In the genomic region with DNA sequence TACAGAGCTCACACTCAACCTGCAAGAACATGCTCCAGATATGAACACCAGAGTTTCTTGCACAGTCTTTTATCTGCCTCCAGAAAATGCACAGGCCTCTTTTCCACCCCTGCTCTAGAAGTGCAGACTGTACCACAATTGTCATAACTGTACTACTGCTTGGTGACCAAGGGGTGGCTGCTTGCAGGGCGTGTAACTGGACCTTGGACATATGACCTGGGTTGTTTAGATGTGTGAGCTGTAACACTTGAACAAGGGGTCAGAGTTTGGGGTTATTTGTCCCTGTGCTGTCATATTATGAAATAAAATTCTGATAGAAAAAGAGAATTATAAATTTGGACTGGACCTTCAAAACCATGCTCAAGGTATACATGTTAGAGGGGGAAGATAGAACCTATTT, we compare ENCODE assay signal across 22 cellular contexts.
DNase-seq lines count a peak whose midpoint lies in the region; ATAC-seq, FAIRE-seq and TF ChIP-seq lines count a peak whose summit lies in the region.
"Had no signal": no experiment of that assay in that cellular context is flagged by ENCODE, and none has a peak within 500 bp of the region (broad histone marks: within the 10 kb centered on the region; RNA-seq: fewer than 3 reads in every experiment).

No MANE protein-coding gene starts in this region.

- H3K9me2 ChIP-seq in hepatocyte (replicated peaks; ENCODE audit: insufficient read depth): no peaks in the 10 kb centered on the region

- BruUV-seq in HepG2 (replicated peaks; lab: Mats Ljungman, UMichigan): no TSS peak

- TF ChIP-seq POLR2A in HepG2 (IDR thresholded peaks at IDR 0.05; ENCODE audit: insufficient read depth in 1 of 2, low read depth in 2 of 2, low read length in 2 of 2): no peak

- no peaks in the 10 kb centered on the region for H3K27me3 ChIP-seq in hepatocyte
- no peaks in the 10 kb centered on the region for H3K27me3 ChIP-seq in HepG2 (ENCODE audit: control insufficient read depth in 1 of 2, insufficient read depth in 2 of 2, low read length in 2 of 2)
- no peaks in the 10 kb centered on the region for H3K27me3 ChIP-seq in small intestine (ENCODE audit: control insufficient read depth in 2 of 2, insufficient read depth in 2 of 2, low read length in 2 of 2)
- H3K27me3 ChIP-seq: BE2C; BLaER1 treated with 17β-estradiol and CSF1 and Interleukin-3, amounts not matched to agents 10 nM and 100 nM had no signal

- H3K79me2 ChIP-seq in hepatocyte (no peaks in the 10 kb centered on the region), HepG2 (ENCODE audit: insufficient read depth, low read length) (no peaks in the 10 kb centered on the region)

- in situ Hi-C loops in HepG2 (cut with HindIII; ENCODE audit: extremely low pct_ligation_motif_present, low pct_unique_long_range_greater_than_20kb): no loop called here

- POLR2A ChIA-PET in HepG2 (lab: Yijun Ruan, JAX): no interaction called here

- H2AFZ ChIP-seq in hepatocyte (no peak overlapping the region), HepG2 (ENCODE audit: low read length) (no peak overlapping the region)
- H2AFZ ChIP-seq: GM23248 had no signal

- H3K9me3 Mint-ChIP-seq in HFFc6: peaks cover 32% of the 10 kb centered on the region
- H3K9me3 Mint-ChIP-seq: CD8-positive, alpha-beta T cell had no signal

- no peak overlapping the region for H3K27ac Mint-ChIP-seq in HFFc6
- H3K27ac Mint-ChIP-seq: CD8-positive, alpha-beta T cell had no signal

- DNase-seq in hepatocyte (ENCODE audit: low spot score): peak; percentile 9
- DNase-seq in HepG2 (ENCODE audit: low spot score): no peak
- peak; percentile 23 for DNase-seq in small intestine
- DNase-seq in HFFc6: no peak
- no peak for DNase-seq in activated T-cell treated with anti-CD3 and anti-CD28 coated beads, Interleukin-2, amount 50 U/mL, for 1 hour
- DNase-seq: 8988T; ACHN; AML-193; BE2C; CD8-positive, alpha-beta T cell; DMS153; DND-41; GM23248; H7; HCEC 1CT had no signal

- H3K36me3 Mint-ChIP-seq in HFFc6 (ENCODE audit: low read depth): no peaks in the 10 kb centered on the region; the same call in 1 of the 2 replicates
- H3K36me3 Mint-ChIP-seq: CD8-positive, alpha-beta T cell had no signal

- no peaks in the 10 kb centered on the region for H3K36me3 ChIP-seq in hepatocyte (replicated peaks; ENCODE audit: insufficient read depth, low read depth)
- H3K36me3 ChIP-seq in HepG2 (replicated peaks in 1 of 2; ENCODE audit: control insufficient read depth in 1 of 2, insufficient read depth in 2 of 2, low read length in 2 of 2): no peaks in the 10 kb centered on the region
- no peaks in the 10 kb centered on the region for H3K36me3 ChIP-seq in small intestine (ENCODE audit: control insufficient read depth in 2 of 2, insufficient read depth in 2 of 2, low read length in 2 of 2)
- H3K36me3 ChIP-seq: BE2C; BLaER1 treated with 17β-estradiol and CSF1 and Interleukin-3, amounts not matched to agents 10 nM and 100 nM had no signal

- no peaks in the 10 kb centered on the region for H4K20me1 ChIP-seq in hepatocyte (ENCODE audit: insufficient read depth, poor library complexity, severe bottlenecking)
- H4K20me1 ChIP-seq in HepG2 (ENCODE audit: insufficient read depth, low read length): no peaks in the 10 kb centered on the region
- H4K20me1 ChIP-seq: BLaER1 treated with 17β-estradiol and CSF1 and Interleukin-3, amounts not matched to agents 10 nM and 100 nM had no signal

- no peak overlapping the region for H3K4me2 ChIP-seq in hepatocyte
- no peak overlapping the region for H3K4me2 ChIP-seq in HepG2 (ENCODE audit: low read depth, low read length)
- H3K4me2 ChIP-seq: A549; BLaER1 treated with 17β-estradiol and CSF1 and Interleukin-3, amounts not matched to agents 10 nM and 100 nM had no signal

- H3K4me1 Mint-ChIP-seq in HFFc6 (ENCODE audit: low read depth): no peaks in the 10 kb centered on the region

- H3K27me3 Mint-ChIP-seq in HFFc6 (ENCODE audit: insufficient read depth): no peaks in the 10 kb centered on the region

- H3K4me3 ChIP-seq in hepatocyte (no peak overlapping the region), HepG2 (replicated peaks in 1 of 3; ENCODE audit: insufficient read depth in 1 of 3, low read depth in 2 of 3, low read length in 3 of 3) (no peak overlapping the region), small intestine (ENCODE audit: low read depth in 1 of 2, low read length in 2 of 2) (no peak overlapping the region)
- H3K4me3 ChIP-seq: A549; BLaER1 treated with 17β-estradiol and CSF1 and Interleukin-3, amounts not matched to agents 10 nM and 100 nM; GM23248 had no signal

- H3K27ac ChIP-seq in hepatocyte: no peak overlapping the region
- H3K27ac ChIP-seq in HepG2 (ENCODE audit: extremely low read length, insufficient read depth, low read length): no peak overlapping the region
- no peak overlapping the region for H3K27ac ChIP-seq in small intestine (ENCODE audit: low read depth in 1 of 2, low read length in 1 of 2)
- H3K27ac ChIP-seq: A549; BLaER1 treated with 17β-estradiol and CSF1 and Interleukin-3, amounts not matched to agents 10 nM and 100 nM; GM23248 had no signal

- peak; percentile 66 for ATAC-seq in HepG2
- no peak for ATAC-seq in HG03354 (IDR thresholded peaks at IDR 0.05; ENCODE audit: poor library complexity, severe bottlenecking, unreplicated experiment)
- ATAC-seq: A549; CD8-positive, alpha-beta T cell had no signal

- intact Hi-C loops in HepG2 (cut with micrococcal nuclease; ENCODE audit: unreplicated experiment): no loop called here

- WGBS in hepatocyte (ENCODE audit: low lambda C conversion rate, missing lambda C conversion rate): 73% methylated on average over 1 of the region's 1 CpG
- 0% methylated on average over 1 of the region's 1 CpG for WGBS in HepG2 (ENCODE audit: low lambda C conversion rate)
- WGBS in small intestine, 3 donors: 7 to 57% (median 9%) methylated on average over 1 of the region's 1 CpG

- TF ChIP-seq EP300 in HepG2 (IDR thresholded peaks at IDR 0.05; ENCODE audit: low read depth in 2 of 2, low read length in 2 of 2) (no peak), HepG2 (CRISPR knock-in tag; IDR thresholded peaks at IDR 0.05; ENCODE audit: borderline replicate concordance) (no peak)

- H3K4me1 ChIP-seq in hepatocyte (ENCODE audit: insufficient read depth) (no peaks in the 10 kb centered on the region), HepG2 (ENCODE audit: insufficient read depth, low read length) (no peaks in the 10 kb centered on the region), small intestine (ENCODE audit: control insufficient read depth in 2 of 2, insufficient read depth in 1 of 2, low read depth in 1 of 2, low read length in 1 of 2) (no peaks in the 10 kb centered on the region)
- H3K4me1 ChIP-seq: A549; BE2C; BLaER1 treated with 17β-estradiol and CSF1 and Interleukin-3, amounts not matched to agents 10 nM and 100 nM; Caco-2 had no signal

- H3K9me3 ChIP-seq in hepatocyte (ENCODE audit: low read depth): no peaks in the 10 kb centered on the region
- H3K9me3 ChIP-seq in HepG2 (ENCODE audit: low read length): no peaks in the 10 kb centered on the region
- H3K9me3 ChIP-seq in small intestine (ENCODE audit: control insufficient read depth, low read depth): no peaks in the 10 kb centered on the region
- H3K9me3 ChIP-seq: A549; BE2C; BLaER1 treated with 17β-estradiol and CSF1 and Interleukin-3, amounts not matched to agents 10 nM and 100 nM; Caco-2 had no signal

- TF ChIP-seq CTCF in hepatocyte (IDR thresholded peaks at IDR 0.05; ENCODE audit: poor library complexity): no peak
- no peak for TF ChIP-seq CTCF in HepG2 (CRISPR knock-in tag; IDR thresholded peaks at IDR 0.05)
- TF ChIP-seq CTCF in HFFc6 (IDR thresholded peaks at IDR 0.05): no peak

- H3K9ac ChIP-seq in HepG2 (ENCODE audit: insufficient read depth, low read depth, low read length): no peak overlapping the region
- H3K9ac ChIP-seq: BLaER1 treated with 17β-estradiol and CSF1 and Interleukin-3, amounts not matched to agents 10 nM and 100 nM; GM23248 had no signal

- FAIRE-seq in HepG2 (lab: Jason Lieb, UNC) (no peak), small intestine (lab: Jason Lieb, UNC) (no peak)
- FAIRE-seq: A549, G401.6, GM12892, H1 had no signal

- no peak for TF ChIP-seq RAD21 in HepG2 (CRISPR knock-in tag; IDR thresholded peaks at IDR 0.05)

- H3K4me3 Mint-ChIP-seq in HFFc6: no peak overlapping the region
- H3K4me3 Mint-ChIP-seq: CD8-positive, alpha-beta T cell had no signal

- CTCF ChIA-PET in HepG2 (lab: Yijun Ruan, JAX; ENCODE audit: low intra/inter-chr PET ratio, low total read pairs): no interaction called here

TF ChIP-seq in HepG2, 621 proteins besides CTCF, POLR2A, EP300 and RAD21:
- TF ChIP-seq, protein P1, sequence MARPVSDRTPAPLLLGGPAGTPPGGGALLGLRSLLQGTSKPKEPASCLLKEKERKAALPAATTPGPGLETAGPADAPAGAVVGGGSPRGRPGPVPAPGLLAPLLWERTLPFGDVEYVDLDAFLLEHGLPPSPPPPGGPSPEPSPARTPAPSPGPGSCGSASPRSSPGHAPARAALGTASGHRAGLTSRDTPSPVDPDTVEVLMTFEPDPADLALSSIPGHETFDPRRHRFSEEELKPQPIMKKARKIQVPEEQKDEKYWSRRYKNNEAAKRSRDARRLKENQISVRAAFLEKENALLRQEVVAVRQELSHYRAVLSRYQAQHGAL (CRISPR knock-in tag; IDR thresholded peaks at IDR 0.05; ENCODE audit: not compliant biosample characterization): no peak
- TF ChIP-seq, protein P2, sequence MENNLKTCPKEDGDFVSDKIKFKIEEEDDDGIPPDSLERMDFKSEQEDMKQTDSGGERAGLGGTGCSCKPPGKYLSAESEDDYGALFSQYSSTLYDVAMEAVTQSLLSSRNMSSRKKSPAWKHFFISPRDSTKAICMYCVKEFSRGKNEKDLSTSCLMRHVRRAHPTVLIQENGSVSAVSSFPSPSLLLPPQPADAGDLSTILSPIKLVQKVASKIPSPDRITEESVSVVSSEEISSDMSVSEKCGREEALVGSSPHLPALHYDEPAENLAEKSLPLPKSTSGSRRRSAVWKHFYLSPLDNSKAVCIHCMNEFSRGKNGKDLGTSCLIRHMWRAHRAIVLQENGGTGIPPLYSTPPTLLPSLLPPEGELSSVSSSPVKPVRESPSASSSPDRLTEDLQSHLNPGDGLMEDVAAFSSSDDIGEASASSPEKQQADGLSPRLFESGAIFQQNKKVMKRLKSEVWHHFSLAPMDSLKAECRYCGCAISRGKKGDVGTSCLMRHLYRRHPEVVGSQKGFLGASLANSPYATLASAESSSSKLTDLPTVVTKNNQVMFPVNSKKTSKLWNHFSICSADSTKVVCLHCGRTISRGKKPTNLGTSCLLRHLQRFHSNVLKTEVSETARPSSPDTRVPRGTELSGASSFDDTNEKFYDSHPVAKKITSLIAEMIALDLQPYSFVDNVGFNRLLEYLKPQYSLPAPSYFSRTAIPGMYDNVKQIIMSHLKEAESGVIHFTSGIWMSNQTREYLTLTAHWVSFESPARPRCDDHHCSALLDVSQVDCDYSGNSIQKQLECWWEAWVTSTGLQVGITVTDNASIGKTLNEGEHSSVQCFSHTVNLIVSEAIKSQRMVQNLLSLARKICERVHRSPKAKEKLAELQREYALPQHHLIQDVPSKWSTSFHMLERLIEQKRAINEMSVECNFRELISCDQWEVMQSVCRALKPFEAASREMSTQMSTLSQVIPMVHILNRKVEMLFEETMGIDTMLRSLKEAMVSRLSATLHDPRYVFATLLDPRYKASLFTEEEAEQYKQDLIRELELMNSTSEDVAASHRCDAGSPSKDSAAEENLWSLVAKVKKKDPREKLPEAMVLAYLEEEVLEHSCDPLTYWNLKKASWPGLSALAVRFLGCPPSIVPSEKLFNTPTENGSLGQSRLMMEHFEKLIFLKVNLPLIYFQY (CRISPR knock-in tag; IDR thresholded peaks at IDR 0.05; ENCODE audit: borderline replicate concordance): no peak
TF ChIP-seq in HepG2: peak in this region for 0.

Comparison
In these comparisons a context has a peak if more than half of its experiments do, and no peak if none do; other contexts are left out.
1. DNase-seq: peak in hepatocyte (single experiment) and small intestine (single experiment); none in HepG2 (single experiment), HFFc6 (single experiment) and activated T-cell treated with anti-CD3 and anti-CD28 coated beads, Interleukin-2, amount 50 U/mL, for 1 hour (single experiment).